Comparison of ENCODE assay signal across 8 cellular contexts in genomic region chr1:54200519-54200997, GRCh38. TPM values are rescaled to one million over a fixed set of nuclear protein-coding genes. Genes with fewer than 3 reads are reported as not detected.
DNase-seq lines count a peak whose midpoint lies in the region; ATAC-seq and TF ChIP-seq lines count a peak whose summit lies in the region.

No MANE protein-coding gene starts in this region.

- H3K4me3 ChIP-seq in BLaER1 (peak overlapping the region; percentile 94), GM23248 (peak overlapping the region; percentile 98), SJSA1 (peak overlapping the region; percentile 86), fibroblast of the aortic adventitia (ENCODE audit: low read depth, low read length) (peak overlapping the region; percentile 94), retinal pigment epithelial cell (ENCODE audit: low read length) (peak overlapping the region; percentile 92)

- H3K27ac ChIP-seq in BLaER1 (peak overlapping the region; percentile 85), GM23248 (peak overlapping the region; percentile 49), SJSA1 (peak overlapping the region; percentile 53)

- H3K9me3 ChIP-seq in BLaER1: no peaks in the 10 kb centered on the region
- no peaks in the 10 kb centered on the region for H3K9me3 ChIP-seq in GM23248 (ENCODE audit: low read depth)
- H3K9me3 ChIP-seq in SJSA1 (replicated peaks): no peaks in the 10 kb centered on the region

- ATAC-seq in HG03565 (IDR thresholded peaks at IDR 0.05; ENCODE audit: unreplicated experiment): no peak

- H3K27me3 ChIP-seq in BLaER1 (no peaks in the 10 kb centered on the region), GM23248 (replicated peaks; ENCODE audit: insufficient read depth) (no peaks in the 10 kb centered on the region), SJSA1 (replicated peaks) (no peaks in the 10 kb centered on the region)

- H3F3A ChIP-seq in GM23248 (ENCODE audit: insufficient read depth): no peaks in the 10 kb centered on the region

- DNase-seq in GM23248 (peak; percentile 58), SJSA1 (ENCODE audit: low read depth in 1 of 2, low spot score in 2 of 2) (peak in 1 of 2 experiments; percentile 42), fibroblast of the aortic adventitia (ENCODE audit: low read depth) (peak; percentile 14), retinal pigment epithelial cell (ENCODE audit: low read depth) (no peak), middle frontal gyrus (ENCODE audit: extremely low spot score, low spot score) (no peak), HuH-7 (ENCODE audit: low spot score) (no peak)

- in situ Hi-C loops in GM23248 (cut with MboI): no loop called here

- peak overlapping the region; percentile 95 for H3K4me2 ChIP-seq in BLaER1
- peak overlapping the region; percentile 89 for H3K4me2 ChIP-seq in GM23248 (ENCODE audit: unreplicated experiment)

- H2AFZ ChIP-seq in GM23248: peak overlapping the region; percentile 90

- H3K9me2 ChIP-seq in GM23248 (ENCODE audit: insufficient read depth): no peaks in the 10 kb centered on the region

- H3K9ac ChIP-seq in BLaER1 (peak overlapping the region; percentile 91), GM23248 (peak overlapping the region; percentile 93)

- peaks cover 44% of the 10 kb centered on the region for H3K36me3 ChIP-seq in BLaER1
- H3K36me3 ChIP-seq in GM23248 (ENCODE audit: low read depth): peaks cover 1% of the 10 kb centered on the region; the same call in 1 of the 2 replicates
- peaks cover 47% of the 10 kb centered on the region for H3K36me3 ChIP-seq in SJSA1

- peaks cover 42% of the 10 kb centered on the region for H4K20me1 ChIP-seq in BLaER1
- no peaks in the 10 kb centered on the region for H4K20me1 ChIP-seq in GM23248 (ENCODE audit: insufficient read depth)

- H3K4me1 ChIP-seq in BLaER1 (peaks cover 33% of the 10 kb centered on the region), GM23248 (ENCODE audit: insufficient read depth) (peaks cover 11% of the 10 kb centered on the region), SJSA1 (replicated peaks) (peaks cover 31% of the 10 kb centered on the region)

- no peak for TF ChIP-seq CTCF in fibroblast of the aortic adventitia (IDR thresholded peaks at IDR 0.05; ENCODE audit: insufficient read depth, low read length)
- TF ChIP-seq CTCF in retinal pigment epithelial cell (conservative IDR thresholded peaks at IDR 0.05; ENCODE audit: low read depth, low read length): no peak

- WGBS in GM23248 (ENCODE audit: low coverage in 1 of 2, low lambda C conversion rate in 2 of 2, missing lambda C conversion rate in 2 of 2), 2 experiments: 5 to 6% methylated on average over 15 of the region's 15 CpGs

- peaks cover 54% of the 10 kb centered on the region for H3K79me2 ChIP-seq in GM23248 (ENCODE audit: insufficient read depth)

RNA-seq across cellular contexts. Expression of gene MRPL37, which starts 0.6 kb away (rescaled TPM):
- 111 and 113 TPM in 2 replicates for total RNA-seq in GM23248 (2014; rRNA removed; shearing (Covaris generic))
- polyA plus RNA-seq in GM23248 (2016; fragmentation: Nextera tagmentation; extraction: Ambion mirVana): 91.3 and 102 TPM in 2 replicates
- total RNA-seq in SJSA1 (2014; rRNA removed; shearing (Covaris generic)): 133 and 157 TPM in 2 replicates
- 67.1 and 98.7 TPM in 2 replicates for total RNA-seq in fibroblast of the aortic adventitia (ENCODE audit: low replicate concordance)

RNA-seq across cellular contexts. Expression of gene CYB5RL, which starts 0.7 kb away (rescaled TPM):
- 2.5 and 4.9 TPM in 2 replicates for total RNA-seq in GM23248 (2014; rRNA removed; shearing (Covaris generic))
- 3.0 and 3.3 TPM in 2 replicates for polyA plus RNA-seq in GM23248 (2016; fragmentation: Nextera tagmentation; extraction: Ambion mirVana)
- 2.5 and 4.9 TPM in 2 replicates for total RNA-seq in SJSA1 (2014; rRNA removed; shearing (Covaris generic))
- total RNA-seq in fibroblast of the aortic adventitia (ENCODE audit: low replicate concordance): 10.9 and 15.4 TPM in 2 replicates

RNA-seq across cellular contexts. Expression of gene CDCP2, which starts 47.8 kb away (rescaled TPM):
- total RNA-seq in GM23248 (2014; rRNA removed; shearing (Covaris generic)): not detected in 2 replicates
- polyA plus RNA-seq in GM23248 (2016; fragmentation: Nextera tagmentation; extraction: Ambion mirVana): not detected in 2 replicates
- not detected in 2 replicates for total RNA-seq in SJSA1 (2014; rRNA removed; shearing (Covaris generic))
- not detected in 2 replicates for total RNA-seq in fibroblast of the aortic adventitia (ENCODE audit: low replicate concordance)

Comparison
In these comparisons a context has a peak if more than half of its experiments do, and no peak if none do; other contexts are left out.
1. DNase-seq: peak in GM23248 (single experiment) and fibroblast of the aortic adventitia (single experiment); none in retinal pigment epithelial cell (single experiment), middle frontal gyrus (single experiment) and HuH-7 (single experiment).
2. Peak in every context shown above with its lines, with median percentiles within 50 percentile points of each other: H3K27ac ChIP-seq and H3K4me3 ChIP-seq.